ENCODE assay signal across 8 cellular contexts in the genomic region with DNA sequence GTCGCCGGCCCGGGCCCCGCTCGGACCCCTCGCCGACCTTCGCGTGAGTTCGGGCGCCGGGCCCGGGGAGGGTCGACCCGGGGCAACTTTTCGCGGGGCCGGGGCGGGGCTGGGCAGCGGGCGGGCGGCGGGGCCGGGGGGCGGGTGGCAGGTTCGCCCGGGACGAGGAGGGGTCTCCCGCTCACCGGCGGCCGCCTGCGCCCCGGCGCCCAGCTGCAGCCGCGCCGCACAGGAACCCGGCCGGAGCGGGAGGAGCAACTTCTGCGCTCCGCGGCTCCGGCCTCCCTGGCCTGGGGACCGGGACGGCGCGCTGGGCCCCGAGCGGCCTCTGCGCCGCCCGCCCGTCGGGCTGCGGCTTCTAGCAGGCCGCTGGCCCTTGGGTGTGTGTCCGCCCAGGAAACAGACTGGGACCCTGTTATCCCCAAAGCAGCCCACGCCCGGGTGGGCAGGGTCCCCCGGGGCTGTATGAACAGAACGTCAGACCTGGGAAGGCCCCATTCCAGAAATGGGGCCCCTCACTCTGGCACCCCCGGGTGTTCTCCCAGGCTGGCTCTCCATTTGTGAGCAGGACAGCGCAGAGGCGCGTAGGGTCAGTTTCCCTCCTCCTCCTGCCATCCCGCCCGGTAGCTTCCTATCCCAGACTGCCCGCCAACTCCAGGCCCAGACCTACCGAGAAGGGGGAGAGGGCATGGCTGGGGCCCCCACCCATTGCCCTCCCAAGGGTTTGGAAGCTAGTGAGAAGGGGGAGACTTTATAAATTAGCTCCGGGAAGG.
A peak's percentile ranks its signal among the peaks of the same experiment; 100 is the strongest.
DNase-seq lines count a peak whose midpoint lies in the region; ATAC-seq and TF ChIP-seq lines count a peak whose summit lies in the region.

No MANE protein-coding gene starts in this region.

- POLR2A ChIA-PET in HEK293T (lab: Yijun Ruan, JAX): interaction anchor here (1.2 kb wide), 1 partner anchor 9 kb away, joined by 4 read pairs; no protein-coding TSS in a partner anchor

- H3K9me3 ChIP-seq in iPS-20b (ENCODE audit: insufficient read depth, low read depth, low read length): no peaks in the 10 kb centered on the region

- H3K9ac ChIP-seq in iPS-20b (ENCODE audit: low read depth, low read length): peak overlapping the region; percentile 76

- H3K36me3 Mint-ChIP-seq in stimulated activated memory B cell treated with anti-CD40 and anti-IgM and Interleukin-4, amounts not matched to agents 10 μg/mL and 1 μg/mL and 100 μg/mL, for 72 hours: no peaks in the 10 kb centered on the region

- no peak for ATAC-seq in stimulated activated memory B cell treated with anti-CD40 and anti-IgM and Interleukin-4, amounts not matched to agents 10 μg/mL and 1 μg/mL and 100 μg/mL, for 72 hours
- no peak for ATAC-seq in GM18858 (IDR thresholded peaks at IDR 0.05; ENCODE audit: unreplicated experiment)

- peaks cover 32% of the 10 kb centered on the region for H3K4me1 Mint-ChIP-seq in stimulated activated memory B cell treated with anti-CD40 and anti-IgM and Interleukin-4, amounts not matched to agents 10 μg/mL and 1 μg/mL and 100 μg/mL, for 72 hours

- H3K27ac Mint-ChIP-seq in stimulated activated memory B cell treated with anti-CD40 and anti-IgM and Interleukin-4, amounts not matched to agents 10 μg/mL and 1 μg/mL and 100 μg/mL, for 72 hours: no peak overlapping the region

- H3K4me1 ChIP-seq in iPS-20b (ENCODE audit: insufficient read depth, low read length): peaks cover 6% of the 10 kb centered on the region

- peak overlapping the region; percentile 29 for H3K27ac ChIP-seq in angular gyrus (ENCODE audit: low read depth, low read length)
- H3K27ac ChIP-seq in iPS-20b (ENCODE audit: low read length): no peak overlapping the region

- peak overlapping the region; percentile 36 for H3K4me3 Mint-ChIP-seq in stimulated activated memory B cell treated with anti-CD40 and anti-IgM and Interleukin-4, amounts not matched to agents 10 μg/mL and 1 μg/mL and 100 μg/mL, for 72 hours

- H3K4me3 ChIP-seq in iPS-20b (ENCODE audit: low read length): peak overlapping the region; percentile 78

- no peaks in the 10 kb centered on the region for H3K36me3 ChIP-seq in iPS-20b (ENCODE audit: insufficient read depth, low read depth, low read length)

- peaks cover 21% of the 10 kb centered on the region for H3K27me3 Mint-ChIP-seq in stimulated activated memory B cell treated with anti-CD40 and anti-IgM and Interleukin-4, amounts not matched to agents 10 μg/mL and 1 μg/mL and 100 μg/mL, for 72 hours

- DNase-seq in ACHN: peak; percentile 33
- DNase-seq in HEK293T (ENCODE audit: extremely low spot score): peak; percentile 62
- DNase-seq in NCI-H1436 treated with DMSO at 0.1 percent for 48 hours (lab: John Stamatoyannopoulos, UW): no peak
- no peak for DNase-seq in NCI-H774 (lab: John Stamatoyannopoulos, UW)

- in situ Hi-C loops in ACHN (cut with HindIII; ENCODE audit: low pct_ligation_motif_present, low pct_unique_long_range_greater_than_20kb, low sequenced_read_pairs): no loop called here

- CTCF ChIA-PET in HEK293T (lab: Yijun Ruan, JAX): interaction anchor here (0.8 kb wide), 1 partner anchor 152 kb away, joined by 3 read pairs; no protein-coding TSS in a partner anchor

- H3K27me3 ChIP-seq in iPS-20b (ENCODE audit: insufficient read depth, low read length): peaks cover 16% of the 10 kb centered on the region; the same call in 1 of the 2 replicates

- H3K9me3 Mint-ChIP-seq in stimulated activated memory B cell treated with anti-CD40 and anti-IgM and Interleukin-4, amounts not matched to agents 10 μg/mL and 1 μg/mL and 100 μg/mL, for 72 hours: no peaks in the 10 kb centered on the region

TF ChIP-seq in HEK293T, 16 proteins besides CTCF, POLR2A, EP300 and RAD21:
- TF ChIP-seq, protein P1, sequence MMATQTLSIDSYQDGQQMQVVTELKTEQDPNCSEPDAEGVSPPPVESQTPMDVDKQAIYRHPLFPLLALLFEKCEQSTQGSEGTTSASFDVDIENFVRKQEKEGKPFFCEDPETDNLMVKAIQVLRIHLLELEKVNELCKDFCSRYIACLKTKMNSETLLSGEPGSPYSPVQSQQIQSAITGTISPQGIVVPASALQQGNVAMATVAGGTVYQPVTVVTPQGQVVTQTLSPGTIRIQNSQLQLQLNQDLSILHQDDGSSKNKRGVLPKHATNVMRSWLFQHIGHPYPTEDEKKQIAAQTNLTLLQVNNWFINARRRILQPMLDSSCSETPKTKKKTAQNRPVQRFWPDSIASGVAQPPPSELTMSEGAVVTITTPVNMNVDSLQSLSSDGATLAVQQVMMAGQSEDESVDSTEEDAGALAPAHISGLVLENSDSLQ (IDR thresholded peaks at IDR 0.05): no peak
- TF ChIP-seq FOXA1 (IDR thresholded peaks at IDR 0.05): no peak
- no peak for TF ChIP-seq ARNT (IDR thresholded peaks at IDR 0.05)
- TF ChIP-seq HDGF (IDR thresholded peaks at IDR 0.05; ENCODE audit: borderline replicate concordance): no peak
- TF ChIP-seq L3MBTL2 (conservative IDR thresholded peaks at IDR 0.05): no peak
- no peak for TF ChIP-seq SP1 (IDR thresholded peaks at IDR 0.05)
- no peak for TF ChIP-seq FOXM1 (IDR thresholded peaks at IDR 0.05; ENCODE audit: borderline replicate concordance)

Comparison
In these comparisons a context has a peak if more than half of its experiments do, and no peak if none do; other contexts are left out.
1. DNase-seq: peak in ACHN (single experiment) and HEK293T (single experiment); none in NCI-H1436 treated with DMSO at 0.1 percent for 48 hours (single experiment) and NCI-H774 (single experiment).